ENCODE assay signal across 8 cellular contexts in genomic region chr21:39382096-39382495, GRCh38. TPM values are rescaled to one million over a fixed set of nuclear protein-coding genes. Genes with fewer than 3 reads are reported as not detected.
DNase-seq lines count a peak whose midpoint lies in the region; ATAC-seq, FAIRE-seq and TF ChIP-seq lines count a peak whose summit lies in the region.
"Not testable (repeated sequence)": the region's sequence is repeated elsewhere in the genome, so short reads cannot be mapped to it uniquely, and the experiment has no call there.

No MANE protein-coding gene starts in this region.

- not testable (repeated sequence) for H3K36me3 ChIP-seq in CD4-positive, CD25-positive, alpha-beta regulatory T cell (ENCODE audit: control insufficient read depth, insufficient read depth, low read length); HEK293 (ENCODE audit: control insufficient read depth in 2 of 2, insufficient read depth in 1 of 2, low read length in 2 of 2); K562 (ENCODE audit: control insufficient read depth, insufficient read depth, low read length)

- intact Hi-C loops in activated B cell treated with CpG ODN at 0.5 μM for 24 hours (cut with micrococcal nuclease); activated T-helper 1 cell treated with anti-CD3 and anti-CD28 coated beads, Interleukin-12 subunit alpha, Interleukin-12 subunit beta, Interleukin-2, Interleukin-4 antibody, amounts not matched to agents 30 ng/mL and 10 ng/mL and 1 ng/mL, durations not matched to agents 14 hours and 24 hours and 36 hours (cut with micrococcal nuclease); K562 (cut with micrococcal nuclease): not testable (repeated sequence)

- not testable (repeated sequence) for H3K4me3 ChIP-seq in CD4-positive, CD25-positive, alpha-beta regulatory T cell (ENCODE audit: low read depth, low read length); HEK293 (ENCODE audit: low read depth, low read length); K562

- in situ Hi-C loops in K562 (cut with MboI) = not testable (repeated sequence)

- not testable (repeated sequence) for H3K4me2 ChIP-seq in K562 (ENCODE audit: insufficient read depth, low read length)

- not testable (repeated sequence) for DNase-seq in CD4-positive, CD25-positive, alpha-beta regulatory T cell; activated B cell treated with CpG ODN at 0.5 μM for 24 hours; activated T-helper 1 cell treated with anti-CD3 and anti-CD28 coated beads, Interleukin-12 subunit alpha, Interleukin-12 subunit beta, Interleukin-2, Interleukin-4 antibody, amounts not matched to agents 30 ng/mL and 10 ng/mL and 1 ng/mL, durations not matched to agents 14 hours and 24 hours and 36 hours (ENCODE audit: low spot score); K562 (ENCODE audit: extremely low read depth in 1 of 4, low spot score in 3 of 4); glutamatergic neuron; natural killer cell treated with Interleukin-12 subunit alpha and Interleukin-12 subunit beta and Interleukin-15 and Interleukin-18, amount 100 ng/mL, for 72 hours (ENCODE audit: low spot score); type B pancreatic cell (ENCODE audit: extremely low spot score, unreplicated experiment)

- ATAC-seq in CD4-positive, CD25-positive, alpha-beta regulatory T cell (ENCODE audit: low read depth in 2 of 2); activated B cell treated with CpG ODN at 0.5 μM for 24 hours (ENCODE audit: low read depth); K562; natural killer cell treated with Interleukin-12 subunit alpha and Interleukin-12 subunit beta and Interleukin-15 and Interleukin-18, amount 100 ng/mL, for 72 hours: not testable (repeated sequence)

- WGBS in K562 (ENCODE audit: insufficient coverage, low coverage, missing lambda C conversion rate) = 82% methylated on average over 7 of the region's 7 CpGs

- H3K9ac ChIP-seq in K562 (ENCODE audit: insufficient read depth in 1 of 2, low read depth in 2 of 2, low read length in 2 of 2) = not testable (repeated sequence)

- TF ChIP-seq CTCF in HEK293 (tag by site-specific recombination; IDR thresholded peaks at IDR 0.05); activated B cell treated with CpG ODN at 0.5 μM for 24 hours (IDR thresholded peaks at IDR 0.05); K562 (IDR thresholded peaks at IDR 0.05 in 2 of 3, conservative IDR thresholded peaks at IDR 0.05 in 1 of 3; ENCODE audit: insufficient read depth in 2 of 3, low read depth in 1 of 3, low read length in 3 of 3); glutamatergic neuron (IDR thresholded peaks at IDR 0.05; ENCODE audit: partially characterized antibody, unreplicated experiment); type B pancreatic cell (conservative IDR thresholded peaks at IDR 0.05): not testable (repeated sequence)

- POLR2A ChIA-PET in HEK293 (lab: Yijun Ruan, JAX) = not testable (repeated sequence)
- POLR2A ChIA-PET in activated B cell treated with CpG ODN at 0.5 μM for 24 hours (lab: Charles Lee) = interaction anchor here (2.8 kb wide), 1 partner anchor 33 kb away, joined by 24 read pairs; the partner anchor contains the start of gene HMGN1
- POLR2A ChIA-PET in K562 (lab: Yijun Ruan, JAX) = interaction anchor here (0.6 to 0.7 kb wide), 2 partner anchors 17 to 32 kb away, joined by 3 read pairs; no protein-coding TSS in a partner anchor

- BruUV-seq in K562 (replicated peaks; lab: Mats Ljungman, UMichigan) = not testable (repeated sequence)

- not testable (repeated sequence) for H3K9me3 Mint-ChIP-seq in CD4-positive, CD25-positive, alpha-beta regulatory T cell; activated B cell treated with CpG ODN at 0.5 μM for 24 hours; activated T-helper 1 cell treated with anti-CD3 and anti-CD28 coated beads, Interleukin-12 subunit alpha, Interleukin-12 subunit beta, Interleukin-2, Interleukin-4 antibody, amounts not matched to agents 30 ng/mL and 10 ng/mL and 1 ng/mL, durations not matched to agents 14 hours and 24 hours and 36 hours; glutamatergic neuron (ENCODE audit: unreplicated experiment); natural killer cell treated with Interleukin-12 subunit alpha and Interleukin-12 subunit beta and Interleukin-15 and Interleukin-18, amount 100 ng/mL, for 72 hours; type B pancreatic cell

- H3K27ac Mint-ChIP-seq in CD4-positive, CD25-positive, alpha-beta regulatory T cell = peak overlapping the region; percentile 0 to 42 (median 24)
- H3K27ac Mint-ChIP-seq in activated B cell treated with CpG ODN at 0.5 μM for 24 hours (peak overlapping the region; percentile 10), glutamatergic neuron (ENCODE audit: unreplicated experiment) (peak overlapping the region; percentile 7)
- peak overlapping the region; percentile 21 for H3K27ac Mint-ChIP-seq in activated T-helper 1 cell treated with anti-CD3 and anti-CD28 coated beads, Interleukin-12 subunit alpha, Interleukin-12 subunit beta, Interleukin-2, Interleukin-4 antibody, amounts not matched to agents 30 ng/mL and 10 ng/mL and 1 ng/mL, durations not matched to agents 14 hours and 24 hours and 36 hours
- peak overlapping the region in 1 of 2 donors; percentile 4 for H3K27ac Mint-ChIP-seq in natural killer cell treated with Interleukin-12 subunit alpha and Interleukin-12 subunit beta and Interleukin-15 and Interleukin-18, amount 100 ng/mL, for 72 hours
- not testable (repeated sequence) for H3K27ac Mint-ChIP-seq in type B pancreatic cell

- H3K36me3 Mint-ChIP-seq in CD4-positive, CD25-positive, alpha-beta regulatory T cell; activated B cell treated with CpG ODN at 0.5 μM for 24 hours (ENCODE audit: low read depth); activated T-helper 1 cell treated with anti-CD3 and anti-CD28 coated beads, Interleukin-12 subunit alpha, Interleukin-12 subunit beta, Interleukin-2, Interleukin-4 antibody, amounts not matched to agents 30 ng/mL and 10 ng/mL and 1 ng/mL, durations not matched to agents 14 hours and 24 hours and 36 hours (ENCODE audit: low read depth); glutamatergic neuron (ENCODE audit: unreplicated experiment); natural killer cell treated with Interleukin-12 subunit alpha and Interleukin-12 subunit beta and Interleukin-15 and Interleukin-18, amount 100 ng/mL, for 72 hours; type B pancreatic cell: not testable (repeated sequence)

- peaks cover 18% of the 10 kb centered on the region for H3K79me2 ChIP-seq in K562 (ENCODE audit: control insufficient read depth, insufficient read depth, low read length)

- H2AFZ ChIP-seq in K562 (ENCODE audit: low read depth, low read length) = not testable (repeated sequence)

- TF ChIP-seq EP300 in K562 (IDR thresholded peaks at IDR 0.05; ENCODE audit: low read length) = not testable (repeated sequence)

- TF ChIP-seq POLR2A in K562 (conservative IDR thresholded peaks at IDR 0.05) = not testable (repeated sequence)

- H3K4me3 Mint-ChIP-seq in CD4-positive, CD25-positive, alpha-beta regulatory T cell = peak overlapping the region; percentile 2 to 99 (median 74)
- peak overlapping the region; percentile 9 for H3K4me3 Mint-ChIP-seq in activated B cell treated with CpG ODN at 0.5 μM for 24 hours
- peak overlapping the region; percentile 50 for H3K4me3 Mint-ChIP-seq in activated T-helper 1 cell treated with anti-CD3 and anti-CD28 coated beads, Interleukin-12 subunit alpha, Interleukin-12 subunit beta, Interleukin-2, Interleukin-4 antibody, amounts not matched to agents 30 ng/mL and 10 ng/mL and 1 ng/mL, durations not matched to agents 14 hours and 24 hours and 36 hours
- peak overlapping the region; percentile 71 for H3K4me3 Mint-ChIP-seq in glutamatergic neuron (ENCODE audit: unreplicated experiment)
- peak overlapping the region; percentile 46 for H3K4me3 Mint-ChIP-seq in natural killer cell treated with Interleukin-12 subunit alpha and Interleukin-12 subunit beta and Interleukin-15 and Interleukin-18, amount 100 ng/mL, for 72 hours
- H3K4me3 Mint-ChIP-seq in type B pancreatic cell = peak overlapping the region; percentile 69

- not testable (repeated sequence) for H4K20me1 ChIP-seq in K562 (replicated peaks; ENCODE audit: control insufficient read depth, insufficient read depth, low read length)

- not testable (repeated sequence) for FAIRE-seq in K562 (lab: Jason Lieb, UNC)

- H3K27ac ChIP-seq in CD4-positive, CD25-positive, alpha-beta regulatory T cell (ENCODE audit: insufficient read depth, low read length, poor library complexity, severe bottlenecking); HEK293 (ENCODE audit: extremely low read depth, low read depth, low read length); K562 (ENCODE audit: extremely low read depth, low read depth, low read length): not testable (repeated sequence)

- H3K9me1 ChIP-seq in K562 (ENCODE audit: control insufficient read depth, insufficient read depth, low read length) = not testable (repeated sequence)

- peaks cover 21 to 38% (median 28%) of the 10 kb centered on the region in 4 donors for H3K4me1 Mint-ChIP-seq in CD4-positive, CD25-positive, alpha-beta regulatory T cell
- H3K4me1 Mint-ChIP-seq in activated B cell treated with CpG ODN at 0.5 μM for 24 hours (peaks cover 20% of the 10 kb centered on the region), type B pancreatic cell (ENCODE audit: unreplicated experiment) (peaks cover 11% of the 10 kb centered on the region)
- H3K4me1 Mint-ChIP-seq in activated T-helper 1 cell treated with anti-CD3 and anti-CD28 coated beads, Interleukin-12 subunit alpha, Interleukin-12 subunit beta, Interleukin-2, Interleukin-4 antibody, amounts not matched to agents 30 ng/mL and 10 ng/mL and 1 ng/mL, durations not matched to agents 14 hours and 24 hours and 36 hours (ENCODE audit: low read depth) = peaks cover 47% of the 10 kb centered on the region
- not testable (repeated sequence) for H3K4me1 Mint-ChIP-seq in glutamatergic neuron (ENCODE audit: low read depth, unreplicated experiment)
- H3K4me1 Mint-ChIP-seq in natural killer cell treated with Interleukin-12 subunit alpha and Interleukin-12 subunit beta and Interleukin-15 and Interleukin-18, amount 100 ng/mL, for 72 hours (ENCODE audit: low read depth in 2 of 2) = peaks cover 15 to 26% of the 10 kb centered on the region in 2 donors

- H3K4me1 ChIP-seq in CD4-positive, CD25-positive, alpha-beta regulatory T cell (ENCODE audit: control insufficient read depth, insufficient read depth, low read length, poor library complexity, severe bottlenecking) = peaks cover 26% of the 10 kb centered on the region
- H3K4me1 ChIP-seq in HEK293 (ENCODE audit: control insufficient read depth, insufficient read depth, low read length) = peaks cover 11% of the 10 kb centered on the region
- H3K4me1 ChIP-seq in K562 (replicated peaks in 1 of 2; ENCODE audit: control insufficient read depth in 2 of 2, insufficient read depth in 2 of 2, low read length in 2 of 2) = peaks cover 12 to 36% of the 10 kb centered on the region in 2 experiments

- not testable (repeated sequence) for H3K9me3 ChIP-seq in CD4-positive, CD25-positive, alpha-beta regulatory T cell (ENCODE audit: control insufficient read depth in 2 of 2, low read length in 2 of 2); HEK293 (ENCODE audit: control insufficient read depth, insufficient read depth, low read depth, low read length); K562 (replicated peaks; ENCODE audit: control insufficient read depth, insufficient read depth, low read depth, low read length)

- H3K27me3 ChIP-seq in CD4-positive, CD25-positive, alpha-beta regulatory T cell (ENCODE audit: control insufficient read depth, insufficient read depth, low read length); K562 (ENCODE audit: control insufficient read depth in 2 of 2, insufficient read depth in 2 of 2, low read length in 2 of 2): not testable (repeated sequence)

- peaks cover 16% of the 10 kb centered on the region for H3K27me3 Mint-ChIP-seq in CD4-positive, CD25-positive, alpha-beta regulatory T cell
- H3K27me3 Mint-ChIP-seq in activated B cell treated with CpG ODN at 0.5 μM for 24 hours; activated T-helper 1 cell treated with anti-CD3 and anti-CD28 coated beads, Interleukin-12 subunit alpha, Interleukin-12 subunit beta, Interleukin-2, Interleukin-4 antibody, amounts not matched to agents 30 ng/mL and 10 ng/mL and 1 ng/mL, durations not matched to agents 14 hours and 24 hours and 36 hours (ENCODE audit: insufficient read depth); glutamatergic neuron (ENCODE audit: unreplicated experiment); natural killer cell treated with Interleukin-12 subunit alpha and Interleukin-12 subunit beta and Interleukin-15 and Interleukin-18, amount 100 ng/mL, for 72 hours; type B pancreatic cell: not testable (repeated sequence)

- TF ChIP-seq RAD21 in K562 (CRISPR knock-in tag; conservative IDR thresholded peaks at IDR 0.05 in 1 of 2, IDR thresholded peaks at IDR 0.05 in 1 of 2) = not testable (repeated sequence)

- CTCF ChIA-PET in HEK293 (lab: Yijun Ruan, JAX) = interaction anchor here (0.6 to 0.7 kb wide), 2 partner anchors 38 to 829 kb away, joined by 3 read pairs; no protein-coding TSS in a partner anchor
- CTCF ChIA-PET in activated B cell treated with CpG ODN at 0.5 μM for 24 hours (lab: Charles Lee); K562 (lab: Yijun Ruan, JAX; ENCODE audit: low intra/inter-chr PET ratio): not testable (repeated sequence)

RNA-seq across cellular contexts. Expression of gene HMGN1, which starts 33.2 kb away (rescaled TPM):
- total RNA-seq in CD4-positive, CD25-positive, alpha-beta regulatory T cell = 249 TPM
- polyA plus RNA-seq in CD4-positive, CD25-positive, alpha-beta regulatory T cell = 100 to 1,000 TPM; 168 to 223 (median 182) TPM
- total RNA-seq in activated B cell treated with CpG ODN at 0.5 μM for 24 hours (344 and 443 TPM in 2 replicates), K562 (2014; rRNA removed) (440 and 497 TPM in 2 replicates), K562 (2014; rRNA removed; fragmentation: Illumina TruSeq; extraction: Trizol) (567 and 664 TPM in 2 replicates), K562 (2015; rRNA removed; fragmentation: Illumina TruSeq; extraction: Trizol) (577 and 626 TPM in 2 replicates), K562 (2021) (524 and 567 TPM in 2 replicates), glutamatergic neuron (ENCODE audit: unreplicated experiment) (231 TPM), type B pancreatic cell (ENCODE audit: low replicate concordance) (466 and 479 TPM in 2 replicates)
- 313 and 314 TPM in 2 replicates for total RNA-seq in activated T-helper 1 cell treated with anti-CD3 and anti-CD28 coated beads, Interleukin-12 subunit alpha, Interleukin-12 subunit beta, Interleukin-2, Interleukin-4 antibody, amounts not matched to agents 30 ng/mL and 10 ng/mL and 1 ng/mL, durations not matched to agents 14 hours and 24 hours and 36 hours
- 108 and 251 TPM in 2 replicates for total RNA-seq in K562 (2011; cell fraction: chromatin; rRNA removed; ENCODE audit: low replicate concordance)
- 84.9 and 94.7 TPM in 2 replicates for total RNA-seq in K562 (2011; cell fraction: nucleolus; rRNA removed)
- total RNA-seq in K562 (2011; cell fraction: nucleoplasm; rRNA removed) = 175 and 253 TPM in 2 replicates
- polyA plus RNA-seq in K562 (2011; rRNA removed) (329 and 455 TPM in 2 replicates), K562 (2014; fragmentation: Illumina TruSeq; extraction: Trizol) (478 and 498 TPM in 2 replicates), K562 (2014; fragmentation: Nextera tagmentation; extraction: Ambion mirVana) (100 to 1,000 TPM; 124 to 158 TPM), K562 (2014; rRNA removed) (539 and 577 TPM in 2 replicates)
- 77.8 and 235 TPM in 2 replicates for polyA plus RNA-seq in K562 (2011; cell fraction: cytosol; rRNA removed)
- 298 and 403 TPM in 2 replicates for polyA plus RNA-seq in K562 (2011; cell fraction: nucleus; rRNA removed)
- polyA plus RNA-seq in K562 (2012) = 541 and 564 TPM in 2 replicates
- 224 and 259 TPM in 2 replicates for polyA minus RNA-seq in K562 (2011; rRNA and poly(A)+ RNA removed)
- polyA minus RNA-seq in K562 (2011; cell fraction: cytosol; rRNA and poly(A)+ RNA removed) = 123 and 142 TPM in 2 replicates
- 91.1 and 169 TPM in 2 replicates for polyA minus RNA-seq in K562 (2011; cell fraction: nucleus; rRNA and poly(A)+ RNA removed)
- total RNA-seq in natural killer cell treated with Interleukin-12 subunit alpha and Interleukin-12 subunit beta and Interleukin-15 and Interleukin-18, amount 100 ng/mL, for 72 hours = 100 to 1,000 TPM; 229 to 323 TPM

Comparison
In these comparisons a context has a peak if more than half of its experiments do, and no peak if none do; other contexts are left out.
1. H3K4me3 Mint-ChIP-seq: peak in every context shown above with its lines; median percentile 74 in CD4-positive, CD25-positive, alpha-beta regulatory T cell; 71 in glutamatergic neuron; 69 in type B pancreatic cell; 50 in activated T-helper 1 cell treated with anti-CD3 and anti-CD28 coated beads, Interleukin-12 subunit alpha, Interleukin-12 subunit beta, Interleukin-2, Interleukin-4 antibody, amounts not matched to agents 30 ng/mL and 10 ng/mL and 1 ng/mL, durations not matched to agents 14 hours and 24 hours and 36 hours; 46 in natural killer cell treated with Interleukin-12 subunit alpha and Interleukin-12 subunit beta and Interleukin-15 and Interleukin-18, amount 100 ng/mL, for 72 hours; 9 in activated B cell treated with CpG ODN at 0.5 μM for 24 hours.